In genomic region chr20:38748863-38749153, GRCh38 we compare ENCODE assay signal across 8 cellular contexts. TPM values are rescaled to one million over a fixed set of nuclear protein-coding genes. Genes with fewer than 3 reads are reported as not detected.
A peak's percentile ranks its signal among the peaks of the same experiment; 100 is the strongest.
DNase-seq lines count a peak whose midpoint lies in the region; ATAC-seq and TF ChIP-seq lines count a peak whose summit lies in the region.

No MANE protein-coding gene starts in this region.

- intact Hi-C loops in mammary epithelial cell (cut with micrococcal nuclease) = no loop called here

- H3K56ac ChIP-seq in mesendoderm (ENCODE audit: low read length) = peak overlapping the region; percentile 99

- H3K79me1 ChIP-seq in mesendoderm (ENCODE audit: low read length) = peaks cover 11% of the 10 kb centered on the region

- H3K4me3 ChIP-seq in RWPE2 (ENCODE audit: severe bottlenecking) (peak overlapping the region; percentile 67), mammary epithelial cell (replicated peaks in 1 of 3; ENCODE audit: insufficient read depth in 1 of 3, low read depth in 2 of 3, low read length in 3 of 3) (peak overlapping the region; percentile 79 to 98 (median 92)), mesendoderm (ENCODE audit: low read length) (peak overlapping the region; percentile 90)

- no peak overlapping the region for H2BK120ac ChIP-seq in mesendoderm (ENCODE audit: low read depth, low read length)

- H2AFZ ChIP-seq in mammary epithelial cell (ENCODE audit: low read depth, low read length) = peak overlapping the region; percentile 100

- peaks cover under 1% of the 10 kb centered on the region for H3K27me3 Mint-ChIP-seq in stimulated activated naive CD8-positive, alpha-beta T cell treated with anti-CD3 and anti-CD28 coated beads, Interleukin-15, amount 100 ng/mL, for 72 hours

- no peaks in the 10 kb centered on the region for H3K9me3 ChIP-seq in RWPE2 (ENCODE audit: severe bottlenecking)
- H3K9me3 ChIP-seq in mammary epithelial cell (replicated peaks; ENCODE audit: insufficient read depth, low read length) = no peaks in the 10 kb centered on the region

- H3K23ac ChIP-seq in mesendoderm (ENCODE audit: low read length) = no peak overlapping the region

- H3K18ac ChIP-seq in mesendoderm (ENCODE audit: low read length) = no peak overlapping the region

- peaks cover 29% of the 10 kb centered on the region for H3K4me1 Mint-ChIP-seq in stimulated activated naive CD8-positive, alpha-beta T cell treated with anti-CD3 and anti-CD28 coated beads, Interleukin-15, amount 100 ng/mL, for 72 hours

- CTCF ChIA-PET in mammary epithelial cell (lab: Charles Lee; ENCODE audit: low non-redundant PET) = interaction anchor here (1.0 to 1.4 kb wide), 2 partner anchors 22 to 41 kb away, joined by 4 to 5 read pairs; no protein-coding TSS in a partner anchor

- H2BK5ac ChIP-seq in mesendoderm (ENCODE audit: low read length) = no peak overlapping the region

- H3K9me3 Mint-ChIP-seq in stimulated activated naive CD8-positive, alpha-beta T cell treated with anti-CD3 and anti-CD28 coated beads, Interleukin-15, amount 100 ng/mL, for 72 hours = no peaks in the 10 kb centered on the region

- H4K8ac ChIP-seq in mesendoderm (ENCODE audit: low read depth, low read length) = no peak overlapping the region

- 2% methylated on average over 5 of the region's 9 CpGs for WGBS in mammary epithelial cell (ENCODE audit: low coverage, missing lambda C conversion rate)
- WGBS in mesendoderm (ENCODE audit: extremely low coverage, insufficient coverage, low lambda C conversion rate) = no CpG with 5 or more reads among the region's 9 CpGs

- TF ChIP-seq CTCF in RWPE2 (IDR thresholded peaks at IDR 0.05; ENCODE audit: poor library complexity, severe bottlenecking) (no peak), mammary epithelial cell (conservative IDR thresholded peaks at IDR 0.05 in 1 of 2, IDR thresholded peaks at IDR 0.05 in 1 of 2; ENCODE audit: extremely low read depth in 1 of 2, insufficient read depth in 1 of 2, low read depth in 1 of 2, low read length in 2 of 2) (no peak)

- H3K4me1 ChIP-seq in RWPE2 (ENCODE audit: insufficient read depth, poor library complexity, severe bottlenecking) = peaks cover 4% of the 10 kb centered on the region
- H3K4me1 ChIP-seq in mammary epithelial cell (ENCODE audit: insufficient read depth, low read length) = peaks cover 5% of the 10 kb centered on the region
- H3K4me1 ChIP-seq in mesendoderm (ENCODE audit: control insufficient read depth, low read depth, low read length) = peaks cover 6% of the 10 kb centered on the region

- in situ Hi-C loops in mammary epithelial cell (cut with MboI; ENCODE audit: low sequenced_read_pairs in 2 of 2) = no loop called here

- peak overlapping the region; percentile 96 to 97 for H3K4me3 Mint-ChIP-seq in stimulated activated naive CD8-positive, alpha-beta T cell treated with anti-CD3 and anti-CD28 coated beads, Interleukin-15, amount 100 ng/mL, for 72 hours

- DNase-seq in RWPE2 (ENCODE audit: low spot score) (no peak), mammary epithelial cell (no peak), mesendoderm (peak; percentile 77), midbrain (lab: John Stamatoyannopoulos, UW) (no peak), NCI-H1694 (lab: John Stamatoyannopoulos, UW) (no peak)
- DNase-seq in stimulated activated naive CD8-positive, alpha-beta T cell treated with anti-CD3 and anti-CD28 coated beads, Interleukin-15, amount 100 ng/mL, for 72 hours = peak; percentile 60 to 64

- H3K4me2 ChIP-seq in mammary epithelial cell (ENCODE audit: insufficient read depth, low read depth, low read length) (peak overlapping the region; percentile 93), mesendoderm (ENCODE audit: low read length) (peak overlapping the region; percentile 97)

- no peak overlapping the region for H2AK5ac ChIP-seq in mesendoderm (ENCODE audit: low read length)

- H3K27ac ChIP-seq in RWPE2 (ENCODE audit: poor library complexity, severe bottlenecking) (peak overlapping the region; percentile 48), mammary epithelial cell (ENCODE audit: insufficient read depth, low read depth, low read length) (peak overlapping the region; percentile 71), mesendoderm (ENCODE audit: low read depth, low read length) (no peak overlapping the region)

- H3K36me3 ChIP-seq in RWPE2 (ENCODE audit: low read depth) = peaks cover 40% of the 10 kb centered on the region
- no peaks in the 10 kb centered on the region for H3K36me3 ChIP-seq in mammary epithelial cell (ENCODE audit: insufficient read depth, low read length)
- H3K36me3 ChIP-seq in mesendoderm (ENCODE audit: control insufficient read depth, insufficient read depth, low read length) = no peaks in the 10 kb centered on the region

- H3K79me2 ChIP-seq in mammary epithelial cell (ENCODE audit: insufficient read depth, low read length) = peaks cover 27% of the 10 kb centered on the region
- peaks cover 11% of the 10 kb centered on the region for H3K79me2 ChIP-seq in mesendoderm (ENCODE audit: control insufficient read depth, insufficient read depth, low read length)

- no peaks in the 10 kb centered on the region for H4K20me1 ChIP-seq in mammary epithelial cell (ENCODE audit: insufficient read depth, low read length)

- H3K4ac ChIP-seq in mesendoderm (ENCODE audit: low read depth, low read length) = no peak overlapping the region

- no TSS peak for BruUV-seq in mammary epithelial cell (replicated peaks; lab: Mats Ljungman, UMichigan)

- peak overlapping the region; percentile 86 to 90 for H3K27ac Mint-ChIP-seq in stimulated activated naive CD8-positive, alpha-beta T cell treated with anti-CD3 and anti-CD28 coated beads, Interleukin-15, amount 100 ng/mL, for 72 hours

- dilution Hi-C loops in mammary epithelial cell (cut with HindIII; ENCODE audit: low sequenced_read_pairs) = no loop called here

- no peaks in the 10 kb centered on the region for H3K27me3 ChIP-seq in RWPE2 (ENCODE audit: insufficient read depth, poor library complexity, severe bottlenecking)
- H3K27me3 ChIP-seq in mammary epithelial cell (ENCODE audit: insufficient read depth, low read length) = no peaks in the 10 kb centered on the region
- H3K27me3 ChIP-seq in mesendoderm (ENCODE audit: insufficient read depth, low read length, poor library complexity) = no peaks in the 10 kb centered on the region

- H4K5ac ChIP-seq in mesendoderm (ENCODE audit: low read length) = no peak overlapping the region

- no peak overlapping the region for H2BK15ac ChIP-seq in mesendoderm (replicated peaks; ENCODE audit: low read depth)

- H3K9ac ChIP-seq in mammary epithelial cell (ENCODE audit: insufficient read depth, low read length) (peak overlapping the region; percentile 74), mesendoderm (ENCODE audit: low read length) (peak overlapping the region; percentile 84)

- ATAC-seq in GM18868 (IDR thresholded peaks at IDR 0.05; ENCODE audit: unreplicated experiment) (peak; percentile 32), HG03025 (IDR thresholded peaks at IDR 0.05; ENCODE audit: low FRiP score, unreplicated experiment) (peak; percentile 23), RWPE2 (ENCODE audit: low read depth) (peak; percentile 80)
- ATAC-seq in stimulated activated naive CD8-positive, alpha-beta T cell treated with anti-CD3 and anti-CD28 coated beads, Interleukin-15, amount 100 ng/mL, for 72 hours = peak; percentile 70

RNA-seq across cellular contexts. Expression of gene ACTR5, which starts 0.5 kb away (rescaled TPM):
- total RNA-seq in mammary epithelial cell = 1 to 10 TPM; 6.5 to 6.8 TPM
- polyA plus RNA-seq in mammary epithelial cell = 7.9 TPM
- 3.0 TPM for polyA minus RNA-seq in mammary epithelial cell
- polyA plus RNA-seq in mesendoderm (2013, experiment 1 of 2) = 11.4 TPM
- polyA plus RNA-seq in mesendoderm (2013, experiment 2 of 2) = 10.7 TPM

RNA-seq across cellular contexts. Expression of gene SLC32A1, which starts 24.5 kb away (rescaled TPM):
- total RNA-seq in mammary epithelial cell = not detected
- not detected for polyA plus RNA-seq in mammary epithelial cell
- polyA minus RNA-seq in mammary epithelial cell = not detected
- 0.10 TPM for polyA plus RNA-seq in mesendoderm (2013, experiment 1 of 2)
- polyA plus RNA-seq in mesendoderm (2013, experiment 2 of 2) = 0.11 TPM

RNA-seq across cellular contexts. Expression of gene PPP1R16B, which starts 56.7 kb away (rescaled TPM):
- under 1 TPM in 1 of 2 donors, not detected in 1; under 0.01 TPM for total RNA-seq in mammary epithelial cell
- polyA plus RNA-seq in mammary epithelial cell = not detected
- not detected for polyA minus RNA-seq in mammary epithelial cell
- 6.2 TPM for polyA plus RNA-seq in mesendoderm (2013, experiment 1 of 2)
- polyA plus RNA-seq in mesendoderm (2013, experiment 2 of 2) = 6.4 TPM

Comparison
In these comparisons a context has a peak if more than half of its experiments do, and no peak if none do; other contexts are left out.
1. ATAC-seq: peak in every context shown above with its lines; median percentile 80 in RWPE2; 70 in stimulated activated naive CD8-positive, alpha-beta T cell treated with anti-CD3 and anti-CD28 coated beads, Interleukin-15, amount 100 ng/mL, for 72 hours; 32 in GM18868; 23 in HG03025.
2. DNase-seq: peak in mesendoderm (single experiment) and stimulated activated naive CD8-positive, alpha-beta T cell treated with anti-CD3 and anti-CD28 coated beads, Interleukin-15, amount 100 ng/mL, for 72 hours (2 of 2); none in RWPE2 (single experiment), mammary epithelial cell (single experiment), midbrain (single experiment) and NCI-H1694 (single experiment).
3. Peak in every context shown above with its lines, with median percentiles within 50 percentile points of each other: H3K4me3 ChIP-seq.